ENCODE assay signal across 10 cellular contexts in the genomic region with DNA sequence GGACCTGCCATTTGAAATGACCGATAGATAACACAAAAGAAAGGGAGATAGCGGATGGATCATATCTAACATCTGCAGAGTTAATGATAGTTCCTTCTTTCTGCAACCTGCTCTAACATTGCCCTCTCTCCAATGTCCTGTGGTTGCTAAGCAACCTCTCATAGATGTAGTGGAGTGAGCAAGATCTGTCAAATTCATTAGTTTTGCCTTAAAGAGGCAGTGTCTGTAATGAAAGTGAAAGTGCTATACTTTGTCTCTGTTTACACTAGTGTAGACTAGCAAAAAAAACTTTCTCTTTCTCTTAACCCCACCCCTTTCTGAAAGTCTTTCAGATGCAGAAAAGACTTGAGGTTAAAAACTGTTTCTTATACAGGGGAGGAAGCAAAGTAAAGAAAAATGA.
DNase-seq lines count a peak whose midpoint lies in the region; ATAC-seq, FAIRE-seq and TF ChIP-seq lines count a peak whose summit lies in the region.
"Had no signal": no experiment of that assay in that cellular context is flagged by ENCODE, and none has a peak within 500 bp of the region (broad histone marks: within the 10 kb centered on the region; RNA-seq: fewer than 3 reads in every experiment).

No MANE protein-coding gene starts in this region.

- H3K36me3 ChIP-seq in ACC112 (ENCODE audit: insufficient read depth, low read length), result no peaks in the 10 kb centered on the region
- H3K36me3 ChIP-seq in vagina, result no peaks in the 10 kb centered on the region
- H3K36me3 ChIP-seq: thyroid gland had no signal

- H3K27ac ChIP-seq in ACC112 (ENCODE audit: low read depth, low read length) (no peak overlapping the region), vagina (no peak overlapping the region)
- H3K27ac ChIP-seq: thyroid gland had no signal

- no peaks in the 10 kb centered on the region for H3K4me1 ChIP-seq in ACC112 (ENCODE audit: control insufficient read depth, insufficient read depth, low read length, unreplicated experiment)
- no peaks in the 10 kb centered on the region for H3K4me1 ChIP-seq in vagina
- H3K4me1 ChIP-seq: thyroid gland had no signal

- H3K27me3 Mint-ChIP-seq in activated CD8-positive, alpha-beta T cell treated with anti-CD3 and anti-CD28 coated beads, Interleukin-2, amount 10 ng/mL, durations not matched to agents 7 days and 5 days (ENCODE audit: low read depth), result no peaks in the 10 kb centered on the region
- H3K27me3 Mint-ChIP-seq in glutamatergic neuron (ENCODE audit: unreplicated experiment), result no peaks in the 10 kb centered on the region
- no peaks in the 10 kb centered on the region for H3K27me3 Mint-ChIP-seq in Calu3 (ENCODE audit: unreplicated experiment)
- H3K27me3 Mint-ChIP-seq: dendritic cell treated with granulocyte-macrophage colony-stimulating factor and Interleukin-4, amounts not matched to agents 40 ng/mL and 50 ng/mL, for 4 days had no signal

- TF ChIP-seq CTCF in vagina (IDR thresholded peaks at IDR 0.05) (no peak), glutamatergic neuron (IDR thresholded peaks at IDR 0.05; ENCODE audit: partially characterized antibody, unreplicated experiment) (no peak), Calu3 (IDR thresholded peaks at IDR 0.05; ENCODE audit: unreplicated experiment) (no peak)

- CTCF ChIA-PET in activated CD8-positive, alpha-beta T cell treated with anti-CD3 and anti-CD28 coated beads, Interleukin-2, amount 10 ng/mL, durations not matched to agents 7 days and 5 days (lab: Charles Lee), result no interaction called here
- CTCF ChIA-PET in Calu3 (lab: Charles Lee), result no interaction called here

- ATAC-seq in HG03280 (IDR thresholded peaks at IDR 0.05; ENCODE audit: unreplicated experiment), result peak; percentile 85
- peak; percentile 97 for ATAC-seq in activated CD8-positive, alpha-beta T cell treated with anti-CD3 and anti-CD28 coated beads, Interleukin-2, amount 10 ng/mL, durations not matched to agents 7 days and 5 days
- peak; percentile 78 for ATAC-seq in left lobe of liver

- peak; percentile 3 for DNase-seq in GM19239 (ENCODE audit: insufficient read length, low spot score)
- no peak for DNase-seq in activated CD8-positive, alpha-beta T cell treated with anti-CD3 and anti-CD28 coated beads, Interleukin-2, amount 10 ng/mL, durations not matched to agents 7 days and 5 days
- DNase-seq in left lobe of liver (ENCODE audit: low spot score), result no peak
- DNase-seq in vagina (ENCODE audit: extremely low spot score in 2 of 2), result no peak
- DNase-seq in glutamatergic neuron, result no peak
- DNase-seq in Calu3, result no peak

- no peak for TF ChIP-seq POLR2A in vagina (IDR thresholded peaks at IDR 0.05)

- H3K27me3 ChIP-seq in ACC112 (ENCODE audit: insufficient read depth, low read length) (no peaks in the 10 kb centered on the region; the same call in 1 of the 2 replicates), vagina (no peaks in the 10 kb centered on the region)
- H3K27me3 ChIP-seq: thyroid gland had no signal

- peak overlapping the region; percentile 65 for H3K27ac Mint-ChIP-seq in activated CD8-positive, alpha-beta T cell treated with anti-CD3 and anti-CD28 coated beads, Interleukin-2, amount 10 ng/mL, durations not matched to agents 7 days and 5 days
- H3K27ac Mint-ChIP-seq in glutamatergic neuron (ENCODE audit: unreplicated experiment), result no peak overlapping the region
- H3K27ac Mint-ChIP-seq in Calu3 (ENCODE audit: unreplicated experiment), result no peak overlapping the region
- H3K27ac Mint-ChIP-seq: dendritic cell treated with granulocyte-macrophage colony-stimulating factor and Interleukin-4, amounts not matched to agents 40 ng/mL and 50 ng/mL, for 4 days had no signal

- H3K4me1 Mint-ChIP-seq in activated CD8-positive, alpha-beta T cell treated with anti-CD3 and anti-CD28 coated beads, Interleukin-2, amount 10 ng/mL, durations not matched to agents 7 days and 5 days (ENCODE audit: low read depth), result peaks cover 10% of the 10 kb centered on the region
- H3K4me1 Mint-ChIP-seq in glutamatergic neuron (ENCODE audit: low read depth, unreplicated experiment) (peaks cover 2% of the 10 kb centered on the region), Calu3 (ENCODE audit: low read depth, unreplicated experiment) (no peaks in the 10 kb centered on the region)

- BruUV-seq in Calu3 (replicated peaks; lab: Mats Ljungman, UMichigan), result no TSS peak

- no peaks in the 10 kb centered on the region for H3K9me3 ChIP-seq in vagina
- H3K9me3 ChIP-seq: thyroid gland had no signal

- no peaks in the 10 kb centered on the region for H3K9me3 Mint-ChIP-seq in activated CD8-positive, alpha-beta T cell treated with anti-CD3 and anti-CD28 coated beads, Interleukin-2, amount 10 ng/mL, durations not matched to agents 7 days and 5 days (ENCODE audit: insufficient read depth)
- H3K9me3 Mint-ChIP-seq in glutamatergic neuron (ENCODE audit: unreplicated experiment), result no peaks in the 10 kb centered on the region
- peaks cover 8% of the 10 kb centered on the region for H3K9me3 Mint-ChIP-seq in Calu3 (ENCODE audit: low read depth, unreplicated experiment)
- H3K9me3 Mint-ChIP-seq: dendritic cell treated with granulocyte-macrophage colony-stimulating factor and Interleukin-4, amounts not matched to agents 40 ng/mL and 50 ng/mL, for 4 days had no signal

- FAIRE-seq in GM19239 (lab: Jason Lieb, UNC), result peak; percentile 14

- no peaks in the 10 kb centered on the region for H3K36me3 Mint-ChIP-seq in activated CD8-positive, alpha-beta T cell treated with anti-CD3 and anti-CD28 coated beads, Interleukin-2, amount 10 ng/mL, durations not matched to agents 7 days and 5 days (ENCODE audit: low read depth)
- H3K36me3 Mint-ChIP-seq in glutamatergic neuron (ENCODE audit: unreplicated experiment) (no peaks in the 10 kb centered on the region), Calu3 (ENCODE audit: insufficient read depth, unreplicated experiment) (no peaks in the 10 kb centered on the region)

- intact Hi-C loops in vagina (cut with DNase I), result no loop called here
- intact Hi-C loops in Calu3 (cut with micrococcal nuclease; ENCODE audit: unreplicated experiment), result no loop called here

- POLR2A ChIA-PET in activated CD8-positive, alpha-beta T cell treated with anti-CD3 and anti-CD28 coated beads, Interleukin-2, amount 10 ng/mL, durations not matched to agents 7 days and 5 days (lab: Charles Lee), result no interaction called here

- peak overlapping the region; percentile 80 for H2AFZ ChIP-seq in ACC112 (ENCODE audit: low read length, unreplicated experiment)

- peak overlapping the region; percentile 72 for H3K4me3 Mint-ChIP-seq in activated CD8-positive, alpha-beta T cell treated with anti-CD3 and anti-CD28 coated beads, Interleukin-2, amount 10 ng/mL, durations not matched to agents 7 days and 5 days
- H3K4me3 Mint-ChIP-seq in glutamatergic neuron (ENCODE audit: unreplicated experiment) (no peak overlapping the region), Calu3 (ENCODE audit: low read depth, unreplicated experiment) (no peak overlapping the region)
- H3K4me3 Mint-ChIP-seq: dendritic cell treated with granulocyte-macrophage colony-stimulating factor and Interleukin-4, amounts not matched to agents 40 ng/mL and 50 ng/mL, for 4 days had no signal

- H3K79me2 ChIP-seq in ACC112 (ENCODE audit: control insufficient read depth, insufficient read depth, low read length, unreplicated experiment), result no peaks in the 10 kb centered on the region

- H3K4me3 ChIP-seq in ACC112 (ENCODE audit: low read depth, low read length) (peak overlapping the region; percentile 73), vagina (peak overlapping the region; percentile 17)
- H3K4me3 ChIP-seq: thyroid gland had no signal
